30 cellular contexts compared by ENCODE assay signal in genomic region chr16:62208934-62209333, GRCh38.
"Had no signal": no experiment of that assay in that cellular context is flagged by ENCODE, and none has a peak within 500 bp of the region (broad histone marks: within the 10 kb centered on the region; RNA-seq: fewer than 3 reads in every experiment).

No MANE protein-coding gene starts in this region.

- H3K4me2 ChIP-seq: PC-9 had no signal

- H3K27ac ChIP-seq: PC-9, RWPE1, SJCRH30, SK-N-MC had no signal

- H2AFZ ChIP-seq: PC-9 had no signal

- H3K4me1 ChIP-seq: SJCRH30 had no signal

- H3K4me3 ChIP-seq: PC-9, SJCRH30, SK-N-MC had no signal

- ATAC-seq: Panc1, Right ventricle myocardium inferior, SK-N-SH treated with all-trans-retinoic acid at 6 μM for 48 hours, T-cell had no signal

- H3K9me3 ChIP-seq: SJCRH30 had no signal

- H3K27me3 ChIP-seq: SJCRH30 had no signal

- H3K36me3 ChIP-seq: SJCRH30 had no signal

- DNase-seq: Karpas-422, KG1, MM.1S, MV-4-11, NCI-H1092, NCI-H1105, NCI-H1417 treated with DMSO at 0.1 percent for 48 hours, NCI-H1436 treated with DMSO at 0.1 percent for 48 hours, NCI-H1694 treated with DMSO at 0.1 percent for 48 hours, NCI-H187 treated with DMSO at 0.1 percent for 48 hours, NCI-H2029, NCI-H2081, NCI-H2171 treated with DMSO at 0.1 percent for 48 hours, NCI-H2227 treated with DMSO at 0.1 percent for 48 hours, NCI-H345, NCI-H446, NCI-H524, NCI-H69, NCI-H748 treated with DMSO at 0.1 percent for 48 hours, NCI-H82, PC-9, SHP77, SIG-M5, SJCRH30, T-cell had no signal
